In the genomic region with DNA sequence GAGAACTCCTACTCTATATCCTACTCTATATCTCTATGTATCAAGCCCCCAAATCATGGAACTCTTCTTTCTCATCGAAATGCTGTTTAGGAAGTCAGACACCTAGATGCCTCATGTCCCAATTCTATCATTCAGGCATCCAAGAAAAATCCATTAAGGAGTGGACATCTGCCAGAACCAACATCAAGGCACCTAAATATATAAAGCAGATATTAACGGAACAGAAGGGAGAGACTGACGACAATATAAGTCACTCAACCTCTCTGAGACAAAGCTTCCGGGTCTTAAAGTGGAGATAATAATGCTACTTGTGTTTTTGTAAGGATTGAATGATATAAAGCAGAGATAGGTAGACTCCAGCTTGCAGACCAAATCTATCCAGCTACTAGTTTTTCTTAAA, we compare ENCODE assay signal across 28 cellular contexts.
"Had no signal": no experiment of that assay in that cellular context is flagged by ENCODE, and none has a peak within 500 bp of the region (broad histone marks: within the 10 kb centered on the region; RNA-seq: fewer than 3 reads in every experiment).

No MANE protein-coding gene starts in this region.

- H3K36me3 Mint-ChIP-seq: stimulated activated effector memory CD8-positive, alpha-beta T cell treated with anti-CD3 and anti-CD28 coated beads, Interleukin-12 subunit alpha, Interleukin-12 subunit beta, amount 100 ng/mL, for 72 hours; stimulated activated memory B cell treated with anti-CD40 and anti-IgM and Interleukin-4, amounts not matched to agents 10 μg/mL and 1 μg/mL and 100 μg/mL, for 72 hours; type B pancreatic cell had no signal

- H3K27me3 ChIP-seq: suprapubic skin, testis, thyroid gland, tibial nerve, transverse colon, upper lobe of left lung, upper lobe of right lung, uterus, vagina had no signal

- H3K4me3 Mint-ChIP-seq: stimulated activated effector memory CD8-positive, alpha-beta T cell treated with anti-CD3 and anti-CD28 coated beads, Interleukin-12 subunit alpha, Interleukin-12 subunit beta, amount 100 ng/mL, for 72 hours; stimulated activated memory B cell treated with anti-CD40 and anti-IgM and Interleukin-4, amounts not matched to agents 10 μg/mL and 1 μg/mL and 100 μg/mL, for 72 hours; stimulated activated naive B cell treated with anti-CD40 and anti-IgM and Interleukin-4, amounts not matched to agents 10 μg/mL and 1 μg/mL and 100 μg/mL, for 72 hours; stimulated activated naive CD8-positive, alpha-beta T cell treated with anti-CD3 and anti-CD28 coated beads, Interleukin-15, amount 100 ng/mL, for 72 hours; stimulated activated naive CD8-positive, alpha-beta T cell treated with anti-CD3 and anti-CD28 coated beads, Interleukin-15, Interleukin-2, amounts not matched to agents 100 ng/mL and 50 ng/mL, for 24 hours; type B pancreatic cell had no signal

- H3K4me1 Mint-ChIP-seq: stimulated activated effector memory CD8-positive, alpha-beta T cell treated with anti-CD3 and anti-CD28 coated beads, Interleukin-12 subunit alpha, Interleukin-12 subunit beta, amount 100 ng/mL, for 72 hours; stimulated activated memory B cell treated with anti-CD40 and anti-IgM and Interleukin-4, amounts not matched to agents 10 μg/mL and 1 μg/mL and 100 μg/mL, for 72 hours; stimulated activated naive B cell treated with anti-CD40 and anti-IgM and Interleukin-4, amounts not matched to agents 10 μg/mL and 1 μg/mL and 100 μg/mL, for 72 hours; stimulated activated naive CD8-positive, alpha-beta T cell treated with anti-CD3 and anti-CD28 coated beads, Interleukin-15, amount 100 ng/mL, for 72 hours had no signal

- DNase-seq: stimulated activated CD4-positive, alpha-beta T cell treated with anti-CD3 and anti-CD28 coated beads, Interleukin-2, amount 100 ng/mL, for 48 hours; stimulated activated CD4-positive, alpha-beta T cell treated with anti-CD3 and anti-CD28 coated beads, Interleukin-4, amount 100 ng/mL, for 1 hour; stimulated activated CD4-positive, alpha-beta T cell treated with anti-CD3 and anti-CD28 coated beads, Interleukin-4, amount 100 ng/mL, for 24 hours; stimulated activated CD4-positive, alpha-beta T cell treated with anti-CD3 and anti-CD28 coated beads, Interleukin-4, amount 100 ng/mL, for 4 hours; stimulated activated CD8-positive, alpha-beta memory T cell treated with anti-CD3 and anti-CD28 coated beads, Interleukin-4, amount 100 ng/mL, for 48 hours; stimulated activated naive B cell treated with anti-CD40 and anti-IgM and Interleukin-4, amounts not matched to agents 10 μg/mL and 1 μg/mL and 100 μg/mL, for 72 hours; stimulated activated naive CD4-positive, alpha-beta T cell; stimulated activated naive CD4-positive, alpha-beta T cell treated with Interleukin-2 at 50 U/mL for 16 hours; stimulated activated naive CD8-positive, alpha-beta T cell treated with anti-CD3 and anti-CD28 coated beads, Interleukin-15, amount 100 ng/mL, for 72 hours; stimulated activated naive CD8-positive, alpha-beta T cell treated with anti-CD3 and anti-CD28 coated beads, Interleukin-15, Interleukin-2, amounts not matched to agents 100 U/mL and 50 U/mL, for 24 hours; stomach; substantia nigra; testis; thyroid gland; tibial artery; transverse colon; trophoblast cell; upper lobe of left lung; upper lobe of right lung; uterus had no signal

- H3K4me3 ChIP-seq: stomach, suprapubic skin, testis, thoracic aorta, thyroid gland, tibial artery, tibial nerve, transverse colon, upper lobe of left lung, upper lobe of right lung, uterus, vagina had no signal

- H3K9me3 Mint-ChIP-seq: stimulated activated effector memory CD8-positive, alpha-beta T cell treated with anti-CD3 and anti-CD28 coated beads, Interleukin-12 subunit alpha, Interleukin-12 subunit beta, amount 100 ng/mL, for 72 hours; stimulated activated naive CD8-positive, alpha-beta T cell treated with anti-CD3 and anti-CD28 coated beads, Interleukin-15, Interleukin-2, amounts not matched to agents 100 ng/mL and 50 ng/mL, for 24 hours; type B pancreatic cell had no signal

- H3K27me3 Mint-ChIP-seq: type B pancreatic cell had no signal

- H3K27ac Mint-ChIP-seq: stimulated activated effector memory CD8-positive, alpha-beta T cell treated with anti-CD3 and anti-CD28 coated beads, Interleukin-12 subunit alpha, Interleukin-12 subunit beta, amount 100 ng/mL, for 72 hours; stimulated activated memory B cell treated with anti-CD40 and anti-IgM and Interleukin-4, amounts not matched to agents 10 μg/mL and 1 μg/mL and 100 μg/mL, for 72 hours; stimulated activated naive B cell treated with anti-CD40 and anti-IgM and Interleukin-4, amounts not matched to agents 10 μg/mL and 1 μg/mL and 100 μg/mL, for 72 hours; stimulated activated naive CD8-positive, alpha-beta T cell treated with anti-CD3 and anti-CD28 coated beads, Interleukin-15, amount 100 ng/mL, for 72 hours; stimulated activated naive CD8-positive, alpha-beta T cell treated with anti-CD3 and anti-CD28 coated beads, Interleukin-15, Interleukin-2, amounts not matched to agents 100 ng/mL and 50 ng/mL, for 24 hours; type B pancreatic cell had no signal

- H3K4me1 ChIP-seq: stomach, suprapubic skin, testis, thyroid gland, tibial artery, tibial nerve, transverse colon, upper lobe of left lung, upper lobe of right lung, uterus, vagina had no signal

- H3K36me3 ChIP-seq: stomach, suprapubic skin, thoracic aorta, thyroid gland, tibial artery, tibial nerve, transverse colon, upper lobe of left lung, upper lobe of right lung, uterus, vagina had no signal

- H3K9me3 ChIP-seq: suprapubic skin, testis, thyroid gland, transverse colon, upper lobe of left lung, upper lobe of right lung, uterus, vagina had no signal

- ATAC-seq: stimulated activated effector memory CD8-positive, alpha-beta T cell treated with anti-CD3 and anti-CD28 coated beads, Interleukin-12 subunit alpha, Interleukin-12 subunit beta, amount 100 ng/mL, for 72 hours; stimulated activated memory B cell treated with anti-CD40 and anti-IgM and Interleukin-4, amounts not matched to agents 10 μg/mL and 1 μg/mL and 100 μg/mL, for 72 hours; stimulated activated naive B cell treated with anti-CD40 and anti-IgM and Interleukin-4, amounts not matched to agents 10 μg/mL and 1 μg/mL and 100 μg/mL, for 72 hours; stimulated activated naive CD8-positive, alpha-beta T cell treated with anti-CD3 and anti-CD28 coated beads, Interleukin-15, amount 100 ng/mL, for 72 hours; stimulated activated naive CD8-positive, alpha-beta T cell treated with anti-CD3 and anti-CD28 coated beads, Interleukin-15, Interleukin-2, amounts not matched to agents 100 U/mL and 50 U/mL, for 24 hours; upper lobe of right lung had no signal

- H3K27ac ChIP-seq: stomach, suprapubic skin, testis, thoracic aorta, thyroid gland, tibial artery, tibial nerve, transverse colon, upper lobe of left lung, upper lobe of right lung, uterus, vagina had no signal
